Comparison of ENCODE assay signal across 1 cellular context in genomic region chr12:120141336-120141735, GRCh38.
TF ChIP-seq lines count a peak whose summit lies in the region.

No MANE protein-coding gene starts in this region.

TF ChIP-seq in H1, 55 proteins besides CTCF, POLR2A, EP300 and RAD21:
- TF ChIP-seq CBX5 (IDR thresholded peaks at IDR 0.05; ENCODE audit: low read depth, low read length): no peak
- 0 out of 2 replicates have a peak, but pooled peaks have one; percentile 22 for TF ChIP-seq POLR2AphosphoS5 (IDR thresholded peaks at IDR 0.05; ENCODE audit: low read depth, low read length)
- TF ChIP-seq SP4 (IDR thresholded peaks at IDR 0.05; ENCODE audit: low read length): no peak
TF ChIP-seq in H1: peak in this region for 1.
